In the genomic region with DNA sequence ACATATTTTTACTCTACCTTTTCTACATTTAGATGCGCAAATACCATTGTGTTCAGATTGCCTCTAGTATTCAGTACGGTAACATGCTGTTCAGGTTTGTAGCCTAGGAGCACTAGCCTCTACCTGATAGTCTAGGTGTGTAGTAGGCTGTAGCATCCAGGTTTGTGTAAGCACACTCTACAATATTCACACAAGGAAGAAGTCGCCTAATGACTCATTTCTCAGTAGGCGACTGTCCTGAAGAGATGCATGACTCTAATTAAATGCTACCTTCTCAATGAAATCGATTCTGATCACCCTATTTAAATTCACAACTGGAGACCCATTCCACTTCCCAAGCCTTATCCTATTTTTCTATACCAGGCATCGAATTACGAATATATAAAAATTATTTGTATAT, we compare ENCODE assay signal across 8 cellular contexts. TPM values are rescaled to one million over a fixed set of nuclear protein-coding genes. Genes with fewer than 3 reads are reported as not detected.
A peak's percentile ranks its signal among the peaks of the same experiment; 100 is the strongest.
DNase-seq lines count a peak whose midpoint lies in the region; ATAC-seq and TF ChIP-seq lines count a peak whose summit lies in the region.

No MANE protein-coding gene starts in this region.

- no peak for TF ChIP-seq POLR2A in body of pancreas (IDR thresholded peaks at IDR 0.05)

- no peak overlapping the region for H3K9ac ChIP-seq in HUES6 (ENCODE audit: low read length)

- H3K36me3 ChIP-seq in HUES6 (ENCODE audit: control insufficient read depth, insufficient read depth, low read length) (peaks cover 5% of the 10 kb centered on the region; the same call in 1 of the 2 replicates), body of pancreas (replicated peaks in 1 of 2; ENCODE audit: insufficient read depth in 1 of 2, low read depth in 2 of 2) (no peaks in the 10 kb centered on the region)

- POLR2A ChIA-PET in AG04450 (lab: Yijun Ruan, JAX) = no interaction called here

- no peaks in the 10 kb centered on the region for H3K27me3 ChIP-seq in AG04450 (ENCODE audit: control insufficient read depth, insufficient read depth, low read length)
- no peaks in the 10 kb centered on the region for H3K27me3 ChIP-seq in HUES6 (ENCODE audit: control insufficient read depth, insufficient read depth, low read length)
- no peaks in the 10 kb centered on the region for H3K27me3 ChIP-seq in body of pancreas
- no peaks in the 10 kb centered on the region for H3K27me3 ChIP-seq in mononuclear cell (ENCODE audit: insufficient read depth, low read length)

- ATAC-seq in body of pancreas (no peak), GM19328 (IDR thresholded peaks at IDR 0.05; ENCODE audit: unreplicated experiment) (no peak), HG03135 (IDR thresholded peaks at IDR 0.05; ENCODE audit: unreplicated experiment) (no peak)

- H3K4me3 ChIP-seq in AG04450 (ENCODE audit: low read depth, low read length) (peak overlapping the region; percentile 75), HUES6 (ENCODE audit: low read depth, low read length) (peak overlapping the region; percentile 61), body of pancreas (no peak overlapping the region), mononuclear cell (ENCODE audit: low read length) (peak overlapping the region; percentile 68)

- no peak for DNase-seq in AG04450 (ENCODE audit: low read depth, low spot score)
- DNase-seq in body of pancreas = no peak
- no peak for DNase-seq in NCI-H524 treated with DMSO at 0.1 percent for 48 hours (lab: John Stamatoyannopoulos, UW)
- no peak for DNase-seq in NCI-H2227 treated with DMSO at 0.1 percent for 48 hours (lab: John Stamatoyannopoulos, UW)

- H3K9me3 ChIP-seq in AG04450 (ENCODE audit: control insufficient read depth, insufficient read depth, low read length) = no peaks in the 10 kb centered on the region
- H3K9me3 ChIP-seq in HUES6 (ENCODE audit: control insufficient read depth, insufficient read depth, low read depth, low read length) = no peaks in the 10 kb centered on the region
- H3K9me3 ChIP-seq in body of pancreas = no peaks in the 10 kb centered on the region
- H3K9me3 ChIP-seq in mononuclear cell (ENCODE audit: low read depth, low read length) = no peaks in the 10 kb centered on the region

- CTCF ChIA-PET in AG04450 (lab: Charles Lee) = interaction anchor here (1.1 to 9.5 kb wide), 2 partner anchors 18 to 238 kb away, joined by 3 to 87 read pairs; a partner anchor contains a TSS

- peaks cover 16% of the 10 kb centered on the region; the same call in 1 of the 2 replicates for H3K4me1 ChIP-seq in HUES6 (ENCODE audit: control insufficient read depth, insufficient read depth, low read length)
- peaks cover 35% of the 10 kb centered on the region for H3K4me1 ChIP-seq in body of pancreas
- H3K4me1 ChIP-seq in mononuclear cell (ENCODE audit: insufficient read depth, low read length) = peaks cover 24% of the 10 kb centered on the region

- 22 to 25% methylated on average over 7 of the region's 7 CpGs for WGBS in body of pancreas, 2 donors

- no peak for TF ChIP-seq CTCF in AG04450 (IDR thresholded peaks at IDR 0.05; ENCODE audit: low read depth, low read length)
- TF ChIP-seq CTCF in body of pancreas (IDR thresholded peaks at IDR 0.05) = no peak

- H3K27ac ChIP-seq in AG04450 (ENCODE audit: low read depth, low read length) (no peak overlapping the region), HUES6 (ENCODE audit: low read depth, low read length) (no peak overlapping the region), body of pancreas (peak overlapping the region; percentile 88 to 97 (median 92))

- intact Hi-C loops in body of pancreas (cut with DNase I) = no loop called here

RNA-seq across cellular contexts. Expression of a gene that starts 1.3 kb away (rescaled TPM):
- polyA plus RNA-seq in AG04450 (2011; rRNA removed) = 7.8 and 9.5 TPM in 2 replicates
- polyA minus RNA-seq in AG04450 (2011; rRNA and poly(A)+ RNA removed) = 4.1 and 5.3 TPM in 2 replicates
- 10 to 100 TPM; 10.4 to 20.8 TPM for total RNA-seq in body of pancreas
- 5.5 TPM for total RNA-seq in mononuclear cell

Comparison
In these comparisons a context has a peak if more than half of its experiments do, and no peak if none do; other contexts are left out.
1. H3K27ac ChIP-seq: peak in body of pancreas (4 of 4); none in AG04450 (single experiment) and HUES6 (single experiment).
2. H3K4me3 ChIP-seq: peak in AG04450 (single experiment), HUES6 (single experiment) and mononuclear cell (single experiment); none in body of pancreas (0 of 2).